1 cellular context compared by ENCODE assay signal in genomic region chr1:113946668-113947387, GRCh38.
A peak's percentile ranks its signal among the peaks of the same experiment; 100 is the strongest.
TF ChIP-seq lines count a peak whose summit lies in the region.

No MANE protein-coding gene starts in this region.

TF ChIP-seq in HepG2, 621 proteins besides CTCF, POLR2A, EP300 and RAD21:
- TF ChIP-seq HCFC1 (IDR thresholded peaks at IDR 0.05; ENCODE audit: low read depth, low read length) (no peak), TCF7 (IDR thresholded peaks at IDR 0.05; ENCODE audit: low read depth) (peak; percentile 21; the same call in 1 of the 2 replicates)
